In the genomic region with DNA sequence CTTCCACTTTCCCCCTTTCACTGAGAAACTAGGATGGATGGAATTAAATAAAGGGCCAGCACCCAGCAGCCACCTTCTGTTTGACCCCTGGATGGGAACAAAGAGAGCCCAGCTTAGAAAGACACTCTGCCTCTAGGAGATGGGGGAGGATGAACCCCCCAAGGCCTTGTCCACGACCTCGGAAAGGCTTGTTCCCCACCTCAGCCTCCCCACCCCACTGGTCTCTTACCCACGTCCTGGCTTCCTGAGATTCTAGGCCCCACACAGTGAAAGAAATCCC, we compare ENCODE assay signal across 8 cellular contexts. TPM values are rescaled to one million over a fixed set of nuclear protein-coding genes. Genes with fewer than 3 reads are reported as not detected.
DNase-seq lines count a peak whose midpoint lies in the region; ATAC-seq and TF ChIP-seq lines count a peak whose summit lies in the region.

No MANE protein-coding gene starts in this region.

- H3K4me3 ChIP-seq in HL-60 (replicated peaks; ENCODE audit: insufficient read depth, low read length): peak overlapping the region; percentile 29
- H3K4me3 ChIP-seq in colonic mucosa: no peak overlapping the region

- no peaks in the 10 kb centered on the region for H3K27me3 Mint-ChIP-seq in natural killer cell treated with Interleukin-12 subunit alpha and Interleukin-12 subunit beta and Interleukin-15 and Interleukin-18, amount 100 ng/mL, for 72 hours

- TF ChIP-seq CTCF in C4-2B (conservative IDR thresholded peaks at IDR 0.05) (no peak), HL-60 (IDR thresholded peaks at IDR 0.05; ENCODE audit: insufficient read depth, low read length) (no peak), colonic mucosa (IDR thresholded peaks at IDR 0.05) (no peak)

- peak overlapping the region; percentile 93 to 99 for H3K27ac Mint-ChIP-seq in natural killer cell treated with Interleukin-12 subunit alpha and Interleukin-12 subunit beta and Interleukin-15 and Interleukin-18, amount 100 ng/mL, for 72 hours

- intact Hi-C loops in colonic mucosa (cut with DNase I): no loop called here

- no peak for ATAC-seq in natural killer cell treated with Interleukin-12 subunit alpha and Interleukin-12 subunit beta and Interleukin-15 and Interleukin-18, amount 100 ng/mL, for 72 hours
- no peak for ATAC-seq in HG03457 (IDR thresholded peaks at IDR 0.05; ENCODE audit: unreplicated experiment)

- H3K9me3 ChIP-seq in colonic mucosa: no peaks in the 10 kb centered on the region

- H3K36me3 ChIP-seq in colonic mucosa: no peaks in the 10 kb centered on the region

- H3K27me3 ChIP-seq in HL-60 (ENCODE audit: insufficient read depth, poor library complexity, severe bottlenecking): no peaks in the 10 kb centered on the region
- H3K27me3 ChIP-seq in colonic mucosa: no peaks in the 10 kb centered on the region

- peak overlapping the region; percentile 83 for H3K4me3 Mint-ChIP-seq in natural killer cell treated with Interleukin-12 subunit alpha and Interleukin-12 subunit beta and Interleukin-15 and Interleukin-18, amount 100 ng/mL, for 72 hours

- no peaks in the 10 kb centered on the region for H3K9me3 Mint-ChIP-seq in natural killer cell treated with Interleukin-12 subunit alpha and Interleukin-12 subunit beta and Interleukin-15 and Interleukin-18, amount 100 ng/mL, for 72 hours

- no peaks in the 10 kb centered on the region for H3K36me3 Mint-ChIP-seq in natural killer cell treated with Interleukin-12 subunit alpha and Interleukin-12 subunit beta and Interleukin-15 and Interleukin-18, amount 100 ng/mL, for 72 hours

- DNase-seq in HL-60 (ENCODE audit: low read depth in 1 of 2, low spot score in 1 of 2) (no peak), colonic mucosa (no peak), activated gamma-delta T cell treated with Interleukin-2 at 50 U/mL for 16 hours (no peak), NCI-H1105 treated with DMSO at 0.1 percent for 48 hours (lab: John Stamatoyannopoulos, UW) (no peak)
- no peak for DNase-seq in natural killer cell treated with Interleukin-12 subunit alpha and Interleukin-12 subunit beta and Interleukin-15 and Interleukin-18, amount 100 ng/mL, for 72 hours (ENCODE audit: low spot score)
- no peak for DNase-seq in stimulated activated CD4-positive, alpha-beta T cell treated with anti-CD3 and anti-CD28 coated beads, Interleukin-2, amount 100 ng/mL, for 24 hours

- peak overlapping the region in 1 of 2 donors; percentile 29 for H3K9ac ChIP-seq in colonic mucosa (ENCODE audit: low read depth in 2 of 2, low read length in 2 of 2)

- peaks cover 89 to 91% of the 10 kb centered on the region in 2 donors for H3K4me1 Mint-ChIP-seq in natural killer cell treated with Interleukin-12 subunit alpha and Interleukin-12 subunit beta and Interleukin-15 and Interleukin-18, amount 100 ng/mL, for 72 hours (ENCODE audit: low read depth in 2 of 2)

- peaks cover 34% of the 10 kb centered on the region for H3K4me1 ChIP-seq in colonic mucosa

- H3K27ac ChIP-seq in C4-2B (peak overlapping the region; percentile 89), HL-60 (replicated peaks) (peak overlapping the region; percentile 80), colonic mucosa (peak overlapping the region; percentile 53)

RNA-seq across cellular contexts. Expression of gene ITPRIP, which starts 9.7 kb away (rescaled TPM):
- total RNA-seq in colonic mucosa: 1 to 10 TPM; 5.9 to 9.6 TPM
- total RNA-seq in natural killer cell treated with Interleukin-12 subunit alpha and Interleukin-12 subunit beta and Interleukin-15 and Interleukin-18, amount 100 ng/mL, for 72 hours: 10 to 100 TPM; 42.1 to 63.0 TPM

RNA-seq across cellular contexts. Expression of gene CFAP58, which starts 25.1 kb away (rescaled TPM):
- total RNA-seq in colonic mucosa: under 1 TPM in 1 of 2 donors, not detected in 1; 0.11 TPM
- under 1 TPM; 0.38 to 0.67 TPM for total RNA-seq in natural killer cell treated with Interleukin-12 subunit alpha and Interleukin-12 subunit beta and Interleukin-15 and Interleukin-18, amount 100 ng/mL, for 72 hours

RNA-seq across cellular contexts. Expression of gene GSTO2, which starts 59.6 kb away (rescaled TPM):
- 10 to 100 TPM; 12.8 to 18.9 TPM for total RNA-seq in colonic mucosa
- under 1 TPM; 0.53 to 0.93 TPM for total RNA-seq in natural killer cell treated with Interleukin-12 subunit alpha and Interleukin-12 subunit beta and Interleukin-15 and Interleukin-18, amount 100 ng/mL, for 72 hours

Comparison
In these comparisons a context has a peak if more than half of its experiments do, and no peak if none do; other contexts are left out.
1. RNA of gene ITPRIP, which starts 9.7 kb away (total RNA-seq): 42.1 to 63.0 TPM in natural killer cell treated with Interleukin-12 subunit alpha and Interleukin-12 subunit beta and Interleukin-15 and Interleukin-18, amount 100 ng/mL, for 72 hours; 5.9 to 9.6 TPM in colonic mucosa; every median in the first group is over 4 times any median in the second.
2. RNA of gene GSTO2, which starts 59.6 kb away (total RNA-seq): 12.8 to 18.9 TPM in colonic mucosa; 0.53 to 0.93 TPM in natural killer cell treated with Interleukin-12 subunit alpha and Interleukin-12 subunit beta and Interleukin-15 and Interleukin-18, amount 100 ng/mL, for 72 hours; every median in the first group is over 4 times any median in the second.
3. Peak in every context shown above with its lines, with median percentiles within 50 percentile points of each other: H3K27ac ChIP-seq.